Comparison of ENCODE assay signal across 8 cellular contexts in the genomic region with DNA sequence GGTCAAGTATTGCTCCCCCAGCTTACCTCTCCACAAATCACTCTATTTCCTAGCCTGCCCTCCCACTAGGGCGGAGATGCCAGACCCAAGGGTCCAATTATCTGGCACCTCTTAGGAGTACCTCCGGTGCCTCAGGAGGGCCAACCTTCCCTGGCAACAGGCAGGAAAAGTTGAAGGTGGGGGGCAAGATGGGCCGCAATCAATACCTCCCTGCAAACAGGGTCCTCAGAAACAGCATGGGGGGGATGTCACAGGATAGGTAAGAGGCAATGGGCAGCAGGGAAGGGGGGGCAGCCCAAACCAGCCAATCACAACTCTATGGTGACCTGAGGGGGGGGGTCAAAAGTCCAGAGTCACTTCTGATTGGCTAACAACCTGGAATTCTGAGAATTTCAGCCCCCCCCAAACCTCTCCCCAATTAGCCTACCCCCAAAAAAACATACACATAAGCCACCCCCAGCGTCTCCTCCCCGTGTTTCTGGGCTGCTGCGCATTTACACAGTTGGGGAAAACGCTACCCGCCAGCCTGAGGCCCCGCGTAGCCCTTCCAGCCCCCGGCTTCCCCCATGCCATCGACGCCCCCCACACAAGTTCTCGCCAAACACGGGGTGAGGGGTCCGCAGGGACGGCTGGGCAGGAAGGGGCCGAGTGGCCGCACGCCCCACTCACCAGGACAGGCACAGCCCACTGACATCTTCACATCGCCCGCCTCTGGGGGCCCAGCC. TPM values are rescaled to one million over a fixed set of nuclear protein-coding genes. Genes with fewer than 3 reads are reported as not detected.
DNase-seq lines count a peak whose midpoint lies in the region; ATAC-seq, FAIRE-seq and TF ChIP-seq lines count a peak whose summit lies in the region.

No MANE protein-coding gene starts in this region.

- H3K4me3 ChIP-seq in bronchial epithelial cell (ENCODE audit: low read depth, low read length) (peak overlapping the region; percentile 59), iPS-18a (ENCODE audit: low read length) (peak overlapping the region; percentile 55), skeletal muscle cell (ENCODE audit: low read depth, low read length) (peak overlapping the region; percentile 73)

- DNase-seq in DMS 273 treated with DMSO at 0.1 percent for 48 hours (lab: John Stamatoyannopoulos, UW) (peak; percentile 34), HTR-8/SVneo (ENCODE audit: insufficient read length, low spot score) (peak; percentile 86), T-helper 9 cell (peak; percentile 23), bronchial epithelial cell (ENCODE audit: low read depth) (peak; percentile 54), skeletal muscle cell (ENCODE audit: low read depth) (no peak), putamen (ENCODE audit: low spot score) (no peak)

- peak overlapping the region; percentile 79 for H3K9ac ChIP-seq in iPS-18a (ENCODE audit: low read length)

- no peaks in the 10 kb centered on the region for H3K36me3 ChIP-seq in bronchial epithelial cell (ENCODE audit: control insufficient read depth, insufficient read depth, low read length)
- H3K36me3 ChIP-seq in iPS-18a (ENCODE audit: control insufficient read depth, low read depth, low read length): no peaks in the 10 kb centered on the region

- H3K27ac ChIP-seq in iPS-18a (ENCODE audit: low read length): no peak overlapping the region

- TF ChIP-seq CTCF in bronchial epithelial cell (IDR thresholded peaks at IDR 0.05; ENCODE audit: insufficient read depth, low read length, severe bottlenecking): no peak

- H3K4me1 ChIP-seq in iPS-18a (ENCODE audit: control insufficient read depth, low read depth, low read length): peaks cover 55% of the 10 kb centered on the region

- ATAC-seq in HG03135 (IDR thresholded peaks at IDR 0.05; ENCODE audit: unreplicated experiment): no peak

- H3K27me3 ChIP-seq in bronchial epithelial cell (ENCODE audit: control insufficient read depth, insufficient read depth, low read length): no peaks in the 10 kb centered on the region
- H3K27me3 ChIP-seq in iPS-18a (ENCODE audit: control insufficient read depth, insufficient read depth, low read length): no peaks in the 10 kb centered on the region

- no peaks in the 10 kb centered on the region for H3K9me3 ChIP-seq in iPS-18a (ENCODE audit: control insufficient read depth, low read depth, low read length)

- FAIRE-seq in HTR-8/SVneo (lab: Jason Lieb, UNC) (peak; percentile 52), bronchial epithelial cell (lab: Jason Lieb, UNC) (no peak)

RNA-seq across cellular contexts. Expression of a gene that starts 0.6 kb away (rescaled TPM):
- 30.0 and 37.3 TPM in 2 replicates for total RNA-seq in bronchial epithelial cell

RNA-seq across cellular contexts. Expression of a gene that starts 13.3 kb away (rescaled TPM):
- total RNA-seq in bronchial epithelial cell: 7.8 and 10.0 TPM in 2 replicates

RNA-seq across cellular contexts. Expression of a gene that starts 32.6 kb away (rescaled TPM):
- 56.3 and 56.6 TPM in 2 replicates for total RNA-seq in bronchial epithelial cell

RNA-seq across cellular contexts. Expression of a gene that starts 54.4 kb away (rescaled TPM):
- 33.4 and 34.4 TPM in 2 replicates for total RNA-seq in bronchial epithelial cell

Comparison
In these comparisons a context has a peak if more than half of its experiments do, and no peak if none do; other contexts are left out.
1. DNase-seq: peak in DMS 273 treated with DMSO at 0.1 percent for 48 hours (single experiment), HTR-8/SVneo (single experiment), T-helper 9 cell (single experiment) and bronchial epithelial cell (single experiment); none in skeletal muscle cell (single experiment) and putamen (single experiment).
2. Peak in every context shown above with its lines, with median percentiles within 50 percentile points of each other: H3K4me3 ChIP-seq.